In the genomic region with DNA sequence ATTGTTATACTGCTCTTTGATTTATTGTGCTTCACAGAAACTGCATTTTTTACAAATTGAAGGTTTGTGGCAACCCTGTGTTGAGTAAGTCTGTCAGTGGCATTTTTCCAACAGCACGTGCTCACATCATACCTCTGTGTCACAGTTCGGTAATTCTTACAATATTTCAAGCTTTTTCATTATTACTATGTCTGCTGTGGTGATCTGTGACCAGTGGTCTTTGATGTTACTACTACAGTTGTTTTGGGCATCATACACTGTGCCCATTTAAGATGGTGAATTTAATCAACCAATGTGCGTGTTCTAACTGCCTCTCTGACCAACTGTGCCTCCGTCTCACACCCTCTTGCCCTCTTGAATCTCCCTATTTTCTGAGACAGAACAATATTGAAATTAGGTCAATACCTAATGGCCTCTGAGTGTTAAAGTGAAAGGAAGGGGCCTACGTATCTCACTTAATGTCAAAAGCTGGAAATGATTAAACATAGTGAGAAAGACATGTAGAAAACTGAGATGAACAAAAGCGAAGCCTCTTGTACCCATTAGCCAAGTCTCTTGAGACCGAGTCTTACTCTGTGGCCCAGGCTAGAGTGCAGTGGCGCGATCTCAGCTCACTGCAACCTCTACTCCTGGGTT, we compare ENCODE assay signal across 1 cellular context.
A peak's percentile ranks its signal among the peaks of the same experiment; 100 is the strongest.
TF ChIP-seq lines count a peak whose summit lies in the region.

No MANE protein-coding gene starts in this region.

TF ChIP-seq in IMR-90, 13 proteins besides CTCF, POLR2A, EP300 and RAD21:
- TF ChIP-seq MXI1 (IDR thresholded peaks at IDR 0.05; ENCODE audit: borderline replicate concordance, low read depth, low read length) (no peak), CHD1 (IDR thresholded peaks at IDR 0.05; ENCODE audit: low read depth, low read length) (no peak), CEBPB (IDR thresholded peaks at IDR 0.05; ENCODE audit: low read depth, low read length) (peak; percentile 52; the same call in 1 of the 2 replicates), SMC3 (IDR thresholded peaks at IDR 0.05; ENCODE audit: low read depth, low read length) (no peak), BHLHE40 (IDR thresholded peaks at IDR 0.05; ENCODE audit: low read depth, low read length) (peak; percentile 94)
- TF ChIP-seq, protein P1, sequence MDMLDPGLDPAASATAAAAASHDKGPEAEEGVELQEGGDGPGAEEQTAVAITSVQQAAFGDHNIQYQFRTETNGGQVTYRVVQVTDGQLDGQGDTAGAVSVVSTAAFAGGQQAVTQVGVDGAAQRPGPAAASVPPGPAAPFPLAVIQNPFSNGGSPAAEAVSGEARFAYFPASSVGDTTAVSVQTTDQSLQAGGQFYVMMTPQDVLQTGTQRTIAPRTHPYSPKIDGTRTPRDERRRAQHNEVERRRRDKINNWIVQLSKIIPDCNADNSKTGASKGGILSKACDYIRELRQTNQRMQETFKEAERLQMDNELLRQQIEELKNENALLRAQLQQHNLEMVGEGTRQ (IDR thresholded peaks at IDR 0.05; ENCODE audit: low read depth, low read length), result peak; percentile 57; the same call in 1 of the 2 replicates
